ENCODE assay signal across 7 cellular contexts in the genomic region with DNA sequence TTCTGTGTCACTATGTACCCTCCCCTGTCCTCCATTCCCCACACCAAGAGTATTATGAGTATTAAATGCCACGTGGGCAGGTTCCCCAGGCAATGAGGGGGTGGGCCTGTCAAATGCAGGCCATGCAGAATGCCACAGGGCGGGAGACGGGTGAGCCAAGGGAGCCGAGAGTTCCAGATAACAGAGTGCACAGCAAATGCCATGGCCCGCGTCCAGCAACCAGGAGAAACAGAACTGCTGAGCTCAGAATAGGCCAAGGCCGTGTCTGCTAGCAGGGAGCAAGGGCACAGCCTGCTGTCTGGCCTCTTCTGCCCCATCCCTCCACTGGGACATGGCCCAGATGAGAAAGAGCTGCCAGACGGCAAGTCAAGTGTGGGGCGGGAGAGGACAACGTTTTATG.
A peak's percentile ranks its signal among the peaks of the same experiment; 100 is the strongest.
DNase-seq lines count a peak whose midpoint lies in the region; ATAC-seq and TF ChIP-seq lines count a peak whose summit lies in the region.
"Not testable (repeated sequence)": the region's sequence is repeated elsewhere in the genome, so short reads cannot be mapped to it uniquely, and the experiment has no call there.

No MANE protein-coding gene starts in this region.

- H3K4me1 ChIP-seq in SK-N-SH (ENCODE audit: control insufficient read depth in 1 of 2, insufficient read depth in 2 of 2, low read depth in 1 of 2, low read length in 1 of 2); lung (ENCODE audit: control insufficient read depth in 2 of 2, insufficient read depth in 2 of 2, low read length in 2 of 2); testis: not testable (repeated sequence)

- H3K9me2 ChIP-seq in SK-N-SH = not testable (repeated sequence)

- TF ChIP-seq CTCF in SK-N-SH (IDR thresholded peaks at IDR 0.05); fibroblast of villous mesenchyme (IDR thresholded peaks at IDR 0.05; ENCODE audit: insufficient read depth, low read depth, low read length); lung (IDR thresholded peaks at IDR 0.05; ENCODE audit: control extremely low read depth, extremely low read depth); testis (IDR thresholded peaks at IDR 0.05): not testable (repeated sequence)
- TF ChIP-seq CTCF in choroid plexus epithelial cell (conservative IDR thresholded peaks at IDR 0.05; ENCODE audit: low read depth, low read length) = peak; percentile 23

- not testable (repeated sequence) for H3K9me3 ChIP-seq in SK-N-SH; lung (ENCODE audit: control insufficient read depth in 2 of 2, insufficient read depth in 1 of 2, low read length in 1 of 2); testis

- DNase-seq in SK-N-SH (peak; percentile 39), choroid plexus epithelial cell (ENCODE audit: low read depth) (peak; percentile 67), fibroblast of villous mesenchyme (ENCODE audit: low read depth) (peak; percentile 70), left ventricle myocardium superior (peak; percentile 85), lung (ENCODE audit: low spot score) (peak; percentile 38), posterior vena cava (ENCODE audit: low spot score) (peak; percentile 92), testis (peak; percentile 89)

- ATAC-seq in left ventricle myocardium superior = peak; percentile 98
- not testable (repeated sequence) for ATAC-seq in lung (ENCODE audit: insufficient read depth, low FRiP score)

- peak; percentile 56 for TF ChIP-seq RAD21 in SK-N-SH (IDR thresholded peaks at IDR 0.05; ENCODE audit: low read length)

- POLR2A ChIA-PET in SK-N-SH (lab: Yijun Ruan, JAX) = not testable (repeated sequence)

- intact Hi-C loops in left ventricle myocardium superior (cut with micrococcal nuclease); posterior vena cava (cut with DNase I); testis (cut with DNase I; ENCODE audit: low total_unique reads): not testable (repeated sequence)

- not testable (repeated sequence) for H3K9ac ChIP-seq in SK-N-SH

- H4K20me1 ChIP-seq in SK-N-SH (ENCODE audit: insufficient read depth) = not testable (repeated sequence)

- not testable (repeated sequence) for H2AFZ ChIP-seq in SK-N-SH (ENCODE audit: low read depth)

- not testable (repeated sequence) for H3K27me3 ChIP-seq in SK-N-SH (ENCODE audit: insufficient read depth); lung (ENCODE audit: control insufficient read depth, insufficient read depth); testis

- 33% methylated on average over 1 of the region's 10 CpGs for WGBS in SK-N-SH (ENCODE audit: low lambda C conversion rate)
- WGBS in lung, 2 donors = 57 to 80% methylated on average over 9 to 10 of the region's 10 CpGs
- 40% methylated on average over 4 of the region's 10 CpGs; no CpG with 5 or more reads in 1 of the 2 donors for whole genome bisulfite sequencing in testis, 2 donors

- H3K36me3 ChIP-seq in SK-N-SH (replicated peaks in 1 of 2; ENCODE audit: control insufficient read depth in 1 of 2, insufficient read depth in 2 of 2, low read length in 1 of 2); lung (ENCODE audit: control insufficient read depth in 2 of 2, insufficient read depth in 2 of 2, low read length in 2 of 2); testis (ENCODE audit: low read depth, missing control alignments): not testable (repeated sequence)

- not testable (repeated sequence) for H3K4me3 ChIP-seq in SK-N-SH (ENCODE audit: low read depth in 2 of 2, low read length in 1 of 2); choroid plexus epithelial cell (ENCODE audit: low read depth, low read length); fibroblast of villous mesenchyme (ENCODE audit: low read depth, low read length); lung; testis

- H3K79me2 ChIP-seq in SK-N-SH (ENCODE audit: insufficient read depth) = not testable (repeated sequence)

- H3K4me2 ChIP-seq in SK-N-SH = not testable (repeated sequence)

- CTCF ChIA-PET in SK-N-SH (lab: Yijun Ruan, JAX) = not testable (repeated sequence)

- not testable (repeated sequence) for TF ChIP-seq POLR2A in testis (IDR thresholded peaks at IDR 0.05)

- peak overlapping the region in 1 of 2 experiments; percentile 62; a peak in 2 of 4 replicates for H3K27ac ChIP-seq in SK-N-SH (ENCODE audit: low read depth in 2 of 2, low read length in 1 of 2)
- H3K27ac ChIP-seq in lung (ENCODE audit: low read depth in 1 of 2, low read length in 1 of 2) = peak overlapping the region in 1 of 2 donors; percentile 22
- not testable (repeated sequence) for H3K27ac ChIP-seq in testis

- TF ChIP-seq EP300 in SK-N-SH (IDR thresholded peaks at IDR 0.05; ENCODE audit: borderline replicate concordance in 1 of 2, low read depth in 1 of 2, low read length in 1 of 2) = peak in 1 of 2 experiments; percentile 42; a peak in 1 of 4 replicates

- H3F3A ChIP-seq in SK-N-SH (replicated peaks; ENCODE audit: insufficient read depth) = not testable (repeated sequence)

TF ChIP-seq in SK-N-SH, 30 proteins besides CTCF, POLR2A, EP300 and RAD21:
- peak; percentile 62 for TF ChIP-seq MXI1 (IDR thresholded peaks at IDR 0.05; ENCODE audit: low read depth, low read length)
- TF ChIP-seq SMC3 (IDR thresholded peaks at IDR 0.05; ENCODE audit: low read depth, low read length) = peak; percentile 25; the same call in 1 of the 2 replicates
TF ChIP-seq in SK-N-SH: peak in this region for 2; not testable (repeated sequence) for 28.

Comparison
In these comparisons a context has a peak if more than half of its experiments do, and no peak if none do; other contexts are left out.
1. DNase-seq: peak in every context shown above with its lines; median percentile 92 in posterior vena cava; 89 in testis; 85 in left ventricle myocardium superior; 70 in fibroblast of villous mesenchyme; 67 in choroid plexus epithelial cell; 39 in SK-N-SH; 38 in lung.